ENCODE assay signal across 13 cellular contexts in genomic region chr21:38987551-38988210, GRCh38.
DNase-seq lines count a peak whose midpoint lies in the region.
"Had no signal": no experiment of that assay in that cellular context is flagged by ENCODE, and none has a peak within 500 bp of the region (broad histone marks: within the 10 kb centered on the region; RNA-seq: fewer than 3 reads in every experiment).

No MANE protein-coding gene starts in this region.

- H3K36me3 ChIP-seq in MG63 (no peaks in the 10 kb centered on the region), SK-N-MC (ENCODE audit: insufficient read depth, low read length) (no peaks in the 10 kb centered on the region), stomach smooth muscle (ENCODE audit: control insufficient read depth in 2 of 2, insufficient read depth in 2 of 2, low read length in 2 of 2) (no peaks in the 10 kb centered on the region)

- peak overlapping the region; percentile 39 for H3K27ac ChIP-seq in SK-N-MC
- H3K27ac ChIP-seq in stomach smooth muscle (ENCODE audit: low read length) = peak overlapping the region; percentile 55

- H3K4me1 ChIP-seq in stomach smooth muscle (ENCODE audit: control insufficient read depth, insufficient read depth, low read length) = peaks cover 76% of the 10 kb centered on the region

- H3K27me3 ChIP-seq in MG63 = no peaks in the 10 kb centered on the region
- H3K27me3 ChIP-seq in stomach smooth muscle (ENCODE audit: control insufficient read depth in 1 of 2, insufficient read depth in 2 of 2, low read length in 2 of 2) = no peaks in the 10 kb centered on the region

- peaks cover 51% of the 10 kb centered on the region for H3K27me3 Mint-ChIP-seq in activated CD4-positive, alpha-beta memory T cell treated with anti-CD3 and anti-CD28 coated beads for 36 hours

- no peak overlapping the region for H3K27ac Mint-ChIP-seq in activated CD4-positive, alpha-beta memory T cell treated with anti-CD3 and anti-CD28 coated beads for 36 hours
- H3K27ac Mint-ChIP-seq: CD8-positive, alpha-beta memory T cell; immature natural killer cell; T-cell had no signal

- no peak overlapping the region for H3K4me3 ChIP-seq in MG63
- peak overlapping the region; percentile 21; the same call in 1 of the 2 replicates for H3K4me3 ChIP-seq in SK-N-MC
- H3K4me3 ChIP-seq in stomach smooth muscle (ENCODE audit: low read length in 2 of 2) = no peak overlapping the region

- H3K9me3 ChIP-seq in MG63 (no peaks in the 10 kb centered on the region), SK-N-MC (ENCODE audit: low read depth, low read length) (no peaks in the 10 kb centered on the region), stomach smooth muscle (ENCODE audit: control insufficient read depth in 2 of 2, low read length in 2 of 2) (no peaks in the 10 kb centered on the region)

- intact Hi-C loops in activated CD4-positive, alpha-beta memory T cell treated with anti-CD3 and anti-CD28 coated beads for 36 hours (cut with micrococcal nuclease) = loop anchor here (10.0 kb wide), 1 partner anchor 153 kb away; no protein-coding TSS in a partner anchor

- H3K9ac ChIP-seq in SK-N-MC (ENCODE audit: insufficient read length) = no peak overlapping the region
- no peak overlapping the region for H3K9ac ChIP-seq in stomach smooth muscle (ENCODE audit: low read length in 2 of 2)

- peaks cover 18% of the 10 kb centered on the region for H3K4me1 Mint-ChIP-seq in activated CD4-positive, alpha-beta memory T cell treated with anti-CD3 and anti-CD28 coated beads for 36 hours (ENCODE audit: low read depth)

- DNase-seq in MG63 (peak; percentile 14), SK-N-MC (ENCODE audit: low read depth, low spot score) (no peak), left kidney (ENCODE audit: low read depth, low spot score) (peak; percentile 31), Ammon's horn (ENCODE audit: low spot score) (no peak)
- DNase-seq in stimulated activated CD8-positive, alpha-beta memory T cell treated with anti-CD3 and anti-CD28 coated beads, Interleukin-4, amount 100 ng/mL, for 48 hours = no peak
- no peak for DNase-seq in activated CD4-positive, alpha-beta memory T cell treated with anti-CD3 and anti-CD28 coated beads for 36 hours
- DNase-seq: activated CD4-positive, alpha-beta T cell treated with anti-CD3 and anti-CD28 coated beads, Interleukin-2, amount 50 U/mL, for 1 hour; CD8-positive, alpha-beta memory T cell; immature natural killer cell; naive thymus-derived CD4-positive, alpha-beta T cell; NCI-H1048; T-cell had no signal

- CTCF ChIA-PET in activated CD4-positive, alpha-beta memory T cell treated with anti-CD3 and anti-CD28 coated beads for 36 hours (lab: Charles Lee) = no interaction called here

- POLR2A ChIA-PET in activated CD4-positive, alpha-beta memory T cell treated with anti-CD3 and anti-CD28 coated beads for 36 hours (lab: Charles Lee) = no interaction called here

- no peak overlapping the region for H3K4me3 Mint-ChIP-seq in activated CD4-positive, alpha-beta memory T cell treated with anti-CD3 and anti-CD28 coated beads for 36 hours
- H3K4me3 Mint-ChIP-seq: CD8-positive, alpha-beta memory T cell; immature natural killer cell; naive thymus-derived CD4-positive, alpha-beta T cell; T-cell had no signal

- peaks cover 2% of the 10 kb centered on the region for H3K36me3 Mint-ChIP-seq in activated CD4-positive, alpha-beta memory T cell treated with anti-CD3 and anti-CD28 coated beads for 36 hours
- H3K36me3 Mint-ChIP-seq: CD8-positive, alpha-beta memory T cell; immature natural killer cell had no signal

- H3K9me3 Mint-ChIP-seq in activated CD4-positive, alpha-beta memory T cell treated with anti-CD3 and anti-CD28 coated beads for 36 hours = no peaks in the 10 kb centered on the region

Comparison
In these comparisons a context has a peak if more than half of its experiments do, and no peak if none do; other contexts are left out.
1. DNase-seq: peak in MG63 (single experiment) and left kidney (single experiment); none in SK-N-MC (single experiment), stimulated activated CD8-positive, alpha-beta memory T cell treated with anti-CD3 and anti-CD28 coated beads, Interleukin-4, amount 100 ng/mL, for 48 hours (single experiment), Ammon's horn (single experiment) and activated CD4-positive, alpha-beta memory T cell treated with anti-CD3 and anti-CD28 coated beads for 36 hours (single experiment).